In genomic region chr20:13336308-13337089, GRCh38 we compare ENCODE assay signal across 10 cellular contexts.
DNase-seq lines count a peak whose midpoint lies in the region; ATAC-seq and TF ChIP-seq lines count a peak whose summit lies in the region.
"Had no signal": no experiment of that assay in that cellular context is flagged by ENCODE, and none has a peak within 500 bp of the region (broad histone marks: within the 10 kb centered on the region; RNA-seq: fewer than 3 reads in every experiment).

No MANE protein-coding gene starts in this region.

- no peak overlapping the region for H3K27ac Mint-ChIP-seq in effector memory CD8-positive, alpha-beta T cell
- H3K27ac Mint-ChIP-seq: dendritic cell treated with granulocyte-macrophage colony-stimulating factor and Interleukin-4, amounts not matched to agents 40 ng/mL and 50 ng/mL, for 4 days had no signal

- in situ Hi-C loops in Caki2 (cut with HindIII; ENCODE audit: low pct_unique_long_range_greater_than_20kb, low sequenced_read_pairs) = no loop called here

- H3K4me3 ChIP-seq in epithelial cell of esophagus (ENCODE audit: low read length) = no peak overlapping the region

- H3K36me3 Mint-ChIP-seq in effector memory CD8-positive, alpha-beta T cell (ENCODE audit: insufficient read depth) = no peaks in the 10 kb centered on the region

- ATAC-seq in GM19438 (IDR thresholded peaks at IDR 0.05; ENCODE audit: low read depth, unreplicated experiment) = peak; percentile 75
- ATAC-seq in HG03342 (IDR thresholded peaks at IDR 0.05; ENCODE audit: unreplicated experiment) = peak; percentile 59
- no peak for ATAC-seq in effector memory CD8-positive, alpha-beta T cell (replicated peaks)

- H3K4me3 Mint-ChIP-seq in effector memory CD8-positive, alpha-beta T cell = no peak overlapping the region
- H3K4me3 Mint-ChIP-seq: dendritic cell treated with granulocyte-macrophage colony-stimulating factor and Interleukin-4, amounts not matched to agents 40 ng/mL and 50 ng/mL, for 4 days had no signal

- no peaks in the 10 kb centered on the region for H3K9me3 Mint-ChIP-seq in effector memory CD8-positive, alpha-beta T cell
- H3K9me3 Mint-ChIP-seq: dendritic cell treated with granulocyte-macrophage colony-stimulating factor and Interleukin-4, amounts not matched to agents 40 ng/mL and 50 ng/mL, for 4 days had no signal

- no peaks in the 10 kb centered on the region for H3K4me1 Mint-ChIP-seq in effector memory CD8-positive, alpha-beta T cell (ENCODE audit: low read depth in 2 of 2)

- no peak for TF ChIP-seq CTCF in epithelial cell of esophagus (IDR thresholded peaks at IDR 0.05; ENCODE audit: insufficient read depth, low read depth, low read length, missing control alignments)

- TF ChIP-seq POLR2A in erythroblast (IDR thresholded peaks at IDR 0.05; ENCODE audit: low read length) = no peak

- DNase-seq in Caki2 (ENCODE audit: low read depth) (peak; percentile 97), epithelial cell of esophagus (ENCODE audit: low read depth) (peak; percentile 82), NCI-H1092 (lab: John Stamatoyannopoulos, UW) (no peak), Kasumi-1 (lab: John Stamatoyannopoulos, UW) (no peak), erythroblast (lab: John Stamatoyannopoulos, UW) (no peak)
- no peak for DNase-seq in effector memory CD8-positive, alpha-beta T cell
- DNase-seq: H7 had no signal

- H3K27me3 Mint-ChIP-seq in effector memory CD8-positive, alpha-beta T cell = no peaks in the 10 kb centered on the region
- H3K27me3 Mint-ChIP-seq: dendritic cell treated with granulocyte-macrophage colony-stimulating factor and Interleukin-4, amounts not matched to agents 40 ng/mL and 50 ng/mL, for 4 days had no signal

Comparison
In these comparisons a context has a peak if more than half of its experiments do, and no peak if none do; other contexts are left out.
1. DNase-seq: peak in Caki2 (single experiment) and epithelial cell of esophagus (single experiment); none in effector memory CD8-positive, alpha-beta T cell (0 of 3), NCI-H1092 (single experiment), Kasumi-1 (0 of 2) and erythroblast (0 of 2).